In the genomic region with DNA sequence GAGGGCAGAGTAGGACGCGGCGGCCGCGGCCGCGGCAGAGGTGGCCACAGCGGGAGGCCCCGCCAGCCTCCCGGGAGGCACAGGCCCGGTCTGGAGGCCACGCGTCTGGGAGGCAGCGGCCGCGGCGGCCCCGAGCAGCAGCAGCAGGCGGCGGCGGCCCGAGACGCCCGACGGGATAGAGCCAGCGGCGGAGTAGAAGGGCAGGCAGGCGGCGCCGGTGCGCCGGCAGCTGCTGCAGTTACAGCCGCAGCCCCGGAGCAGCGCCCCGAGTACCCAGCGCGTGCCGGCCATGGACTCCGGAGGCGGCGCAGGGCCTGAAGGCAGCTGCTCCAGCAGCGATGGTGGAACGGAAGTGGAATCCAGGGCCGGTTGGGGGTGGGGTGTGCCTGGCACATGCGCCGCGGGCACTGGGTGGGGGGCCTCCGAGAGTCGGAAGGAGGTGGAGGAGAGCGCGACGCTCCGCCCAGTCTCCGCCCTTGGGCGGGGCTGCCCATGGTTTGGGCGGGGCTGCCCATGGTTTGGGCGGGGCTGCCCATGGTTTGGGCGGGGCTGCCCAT, we compare ENCODE assay signal across 8 cellular contexts. TPM values are rescaled to one million over a fixed set of nuclear protein-coding genes. Genes with fewer than 3 reads are reported as not detected.
DNase-seq lines count a peak whose midpoint lies in the region; ATAC-seq, FAIRE-seq and TF ChIP-seq lines count a peak whose summit lies in the region.

GRSF1 (minus strand) TSS at position 354 of the 557 bp plus-strand sequence; CDS start at position 291, 63 bp downstream.

- no peaks in the 10 kb centered on the region for H3K9me3 Mint-ChIP-seq in progenitor cell of endocrine pancreas (ENCODE audit: low read depth)

- no peaks in the 10 kb centered on the region for H3K27me3 Mint-ChIP-seq in progenitor cell of endocrine pancreas

- 0% methylated on average over 12 to 58 of the region's 59 CpGs for WGBS in adrenal gland, 4 donors

- peak; percentile 82 for DNase-seq in GM12891 (ENCODE audit: insufficient read length, low spot score)
- DNase-seq in NCI-H1417 (lab: John Stamatoyannopoulos, UW) = peak; percentile 93
- peak; percentile 93 to 95 (median 94) for DNase-seq in T-helper 1 cell
- DNase-seq in adrenal gland = peak; percentile 96 to 98 (median 97)
- peak; percentile 96 for DNase-seq in left cardiac atrium
- peak; percentile 79 for DNase-seq in progenitor cell of endocrine pancreas (ENCODE audit: low spot score, unreplicated experiment)
- peak; percentile 98 for DNase-seq in upper lobe of right lung

- H3K4me3 Mint-ChIP-seq in progenitor cell of endocrine pancreas (ENCODE audit: low read depth) = peak within 1 kb of the TSS; percentile 95

- H3K4me1 ChIP-seq in adrenal gland (replicated peaks in 1 of 2) (peaks cover 6 to 30% of the 10 kb centered on the region in 2 donors), upper lobe of right lung (peaks cover 21% of the 10 kb centered on the region)

- peaks cover 24% of the 10 kb centered on the region for H3K4me1 Mint-ChIP-seq in progenitor cell of endocrine pancreas (ENCODE audit: low read depth)

- intact Hi-C loops in adrenal gland (cut with DNase I) (loop anchor here (10.0 kb wide), 4 partner anchors 55 to 155 kb away; partner anchors contain the start of genes DCK (in 2 of the 2), MOB1B (in 1 of the 2) and UTP3 (in 1 of the 2)), left cardiac atrium (cut with DNase I) (loop anchor here in 1 of 2 donors (2.0 to 10.0 kb wide), 3 partner anchors 63 to 155 kb away; partner anchors contain the start of genes DCK, MOB1B and UTP3), upper lobe of right lung (cut with DNase I) (no loop called here)

- H3K9me3 ChIP-seq in adrenal gland (replicated peaks in 1 of 3) (no peaks in the 10 kb centered on the region), upper lobe of right lung (no peaks in the 10 kb centered on the region)

- peaks cover 4% of the 10 kb centered on the region for H3K36me3 Mint-ChIP-seq in progenitor cell of endocrine pancreas (ENCODE audit: insufficient read depth)

- H3K4me3 ChIP-seq in adrenal gland (peak within 1 kb of the TSS; percentile 54 to 98 (median 81)), upper lobe of right lung (peak within 1 kb of the TSS; percentile 83)

- H3K27ac ChIP-seq in adrenal gland = peak within 1 kb of the TSS; percentile 89 to 98 (median 95)
- H3K27ac ChIP-seq in upper lobe of right lung = peak within 1 kb of the TSS; percentile 92

- H3K27ac Mint-ChIP-seq in progenitor cell of endocrine pancreas = peak within 1 kb of the TSS; percentile 98

- H3K36me3 ChIP-seq in adrenal gland (replicated peaks in 1 of 2) (peaks cover 0 to 10% of the 10 kb centered on the region in 2 donors), upper lobe of right lung (peaks cover 12% of the 10 kb centered on the region)

- FAIRE-seq in GM12891 (lab: Jason Lieb, UNC) = peak; percentile 84

- peak; percentile 68 for TF ChIP-seq POLR2A in GM12891 (IDR thresholded peaks at IDR 0.05; ENCODE audit: low read depth, low read length)
- TF ChIP-seq POLR2A in adrenal gland (IDR thresholded peaks at IDR 0.05) = peak in 1 of 2 donors; percentile 86

- H3K27me3 ChIP-seq in adrenal gland = no peaks in the 10 kb centered on the region
- H3K27me3 ChIP-seq in upper lobe of right lung = no peaks in the 10 kb centered on the region

- peak in 2 of 6 experiments; percentile 2 to 23 for TF ChIP-seq CTCF in adrenal gland (IDR thresholded peaks at IDR 0.05)
- TF ChIP-seq CTCF in progenitor cell of endocrine pancreas (IDR thresholded peaks at IDR 0.05; ENCODE audit: unreplicated experiment) = no peak
- TF ChIP-seq CTCF in upper lobe of right lung (IDR thresholded peaks at IDR 0.05) = no peak

- peak; percentile 66 for ATAC-seq in HG02759 (IDR thresholded peaks at IDR 0.05; ENCODE audit: unreplicated experiment)
- ATAC-seq in left cardiac atrium = peak; percentile 97 to 98
- ATAC-seq in upper lobe of right lung = peak; percentile 97

TF ChIP-seq in GM12891, 5 proteins besides CTCF, POLR2A, EP300 and RAD21:
- TF ChIP-seq TAF1 (IDR thresholded peaks at IDR 0.05; ENCODE audit: low read depth, low read length) = peak; percentile 73
- TF ChIP-seq PAX5 (IDR thresholded peaks at IDR 0.05; ENCODE audit: insufficient read depth, low read length, severe bottlenecking) = no peak
- TF ChIP-seq SPI1 (IDR thresholded peaks at IDR 0.05; ENCODE audit: low read depth, low read length) = peak; percentile 48; the same call in 1 of the 2 replicates
- no peak for TF ChIP-seq POU2F2 (IDR thresholded peaks at IDR 0.05; ENCODE audit: low read depth, low read length)
- no peak for TF ChIP-seq POLR2AphosphoS5 (IDR thresholded peaks at IDR 0.05; ENCODE audit: low read depth, low read length)

RNA-seq across cellular contexts. Expression of gene GRSF1, which starts in this region (rescaled TPM):
- polyA plus RNA-seq in GM12891 (2012; ENCODE audit: low read depth, missing spikeins) = 61.5 TPM
- total RNA-seq in adrenal gland (100 to 1,000 TPM in 3 of 8 donors, 10 to 100 TPM in 5; 64.1 to 106 (median 92.5) TPM), left cardiac atrium (10 to 100 TPM; 64.4 to 79.7 TPM), progenitor cell of endocrine pancreas (87.5 and 87.8 TPM in 2 replicates), upper lobe of right lung (55.1 TPM)
- polyA plus RNA-seq in adrenal gland = 100 to 1,000 TPM in 1 of 3 donors, 10 to 100 TPM in 2; 35.6 to 149 (median 36.6) TPM

Comparison
In these comparisons a context has a peak if more than half of its experiments do, and no peak if none do; other contexts are left out.
1. Peak in every context shown above with its lines: DNase-seq, ATAC-seq, H3K4me3 ChIP-seq and H3K27ac ChIP-seq.